In the genomic region with DNA sequence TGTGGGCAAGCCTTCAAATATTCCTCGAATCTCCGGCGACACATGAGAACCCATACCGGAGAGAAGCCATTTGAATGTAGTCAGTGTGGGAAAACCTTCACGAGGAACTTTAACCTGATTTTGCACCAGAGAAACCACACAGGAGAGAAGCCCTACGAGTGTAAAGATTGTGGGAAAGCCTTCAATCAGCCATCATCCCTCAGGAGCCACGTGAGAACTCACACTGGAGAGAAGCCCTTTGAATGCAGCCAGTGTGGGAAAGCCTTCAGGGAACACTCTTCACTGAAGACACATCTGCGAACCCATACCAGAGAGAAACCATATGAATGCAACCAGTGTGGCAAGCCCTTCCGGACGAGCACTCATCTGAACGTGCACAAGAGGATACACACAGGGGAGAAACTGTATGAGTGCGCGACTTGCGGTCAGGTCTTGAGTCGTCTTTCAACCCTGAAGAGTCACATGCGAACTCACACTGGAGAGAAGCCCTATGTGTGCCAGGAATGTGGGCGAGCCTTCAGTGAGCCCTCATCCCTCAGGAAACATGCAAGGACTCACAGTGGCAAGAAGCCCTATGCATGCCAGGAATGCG, we compare ENCODE assay signal across 29 cellular contexts. TPM values are rescaled to one million over a fixed set of nuclear protein-coding genes. Genes with fewer than 3 reads are reported as not detected.
A peak's percentile ranks its signal among the peaks of the same experiment; 100 is the strongest.
DNase-seq lines count a peak whose midpoint lies in the region; ATAC-seq, FAIRE-seq and TF ChIP-seq lines count a peak whose summit lies in the region.
"Had no signal": no experiment of that assay in that cellular context is flagged by ENCODE, and none has a peak within 500 bp of the region (broad histone marks: within the 10 kb centered on the region; RNA-seq: fewer than 3 reads in every experiment).

No MANE protein-coding gene starts in this region.

- no peak overlapping the region for H3K4ac ChIP-seq in mesendoderm (ENCODE audit: low read depth, low read length)

- no peak overlapping the region for H2AK5ac ChIP-seq in mesendoderm (ENCODE audit: low read length)

- H3K18ac ChIP-seq in mesendoderm (ENCODE audit: low read length) = no peak overlapping the region

- no peak overlapping the region for H4K5ac ChIP-seq in mesendoderm (ENCODE audit: low read length)

- no peak overlapping the region for H2BK5ac ChIP-seq in mesendoderm (ENCODE audit: low read length)

- H3K79me1 ChIP-seq in mesendoderm (ENCODE audit: low read length) = no peaks in the 10 kb centered on the region

- no peak overlapping the region for H3K9ac ChIP-seq in HUES64 (ENCODE audit: low read depth, low read length)
- H3K9ac ChIP-seq in duodenal mucosa (ENCODE audit: low read depth in 1 of 2, low read length in 2 of 2) = no peak overlapping the region
- H3K9ac ChIP-seq in mesendoderm (ENCODE audit: low read length) = no peak overlapping the region

- WGBS in A549 (ENCODE audit: missing lambda C conversion rate) = 76% methylated on average over 16 of the region's 18 CpGs
- 93% methylated on average over 18 of the region's 18 CpGs for WGBS in HUES64
- WGBS in mesendoderm (ENCODE audit: extremely low coverage, insufficient coverage, low lambda C conversion rate) = no CpG with 5 or more reads among the region's 18 CpGs
- WGBS in tibial nerve, 2 donors = 90 to 95% methylated on average over 17 to 18 of the region's 18 CpGs

- H2BK15ac ChIP-seq in mesendoderm (replicated peaks; ENCODE audit: low read depth) = no peak overlapping the region

- peaks cover 61% of the 10 kb centered on the region for H3K9me3 ChIP-seq in A549
- H3K9me3 ChIP-seq in HUES64 (ENCODE audit: insufficient read depth, low read depth, low read length) = peaks cover 92% of the 10 kb centered on the region
- H3K9me3 ChIP-seq in duodenal mucosa (ENCODE audit: control insufficient read depth in 1 of 2, low read length in 2 of 2) = peaks cover 74 to 78% of the 10 kb centered on the region in 2 donors
- H3K9me3 ChIP-seq in tibial nerve = peaks cover 17 to 100% (median 58%) of the 10 kb centered on the region in 4 donors

- H3K36me3 ChIP-seq in HUES64 (ENCODE audit: insufficient read depth, low read length) = peaks cover 47% of the 10 kb centered on the region
- H3K36me3 ChIP-seq in duodenal mucosa (ENCODE audit: control insufficient read depth in 1 of 2, insufficient read depth in 2 of 2, low read length in 2 of 2) = peaks cover 45 to 62% of the 10 kb centered on the region in 2 donors
- peaks cover 3% of the 10 kb centered on the region for H3K36me3 ChIP-seq in mesendoderm (ENCODE audit: control insufficient read depth, insufficient read depth, low read length)
- H3K36me3 ChIP-seq in tibial nerve = peaks cover 33 to 100% (median 57%) of the 10 kb centered on the region in 3 donors

- H3K23ac ChIP-seq in mesendoderm (ENCODE audit: low read length) = no peak overlapping the region

- CTCF ChIA-PET in A549 (lab: Yijun Ruan, JAX) = no interaction called here

- TF ChIP-seq RAD21 in A549 (conservative IDR thresholded peaks at IDR 0.05 in 1 of 2, IDR thresholded peaks at IDR 0.05 in 1 of 2) = no peak

- no peak overlapping the region for H4K8ac ChIP-seq in mesendoderm (ENCODE audit: low read depth, low read length)

- no peak overlapping the region for H3K56ac ChIP-seq in mesendoderm (ENCODE audit: low read length)

- no peaks in the 10 kb centered on the region for H3K79me2 ChIP-seq in mesendoderm (ENCODE audit: control insufficient read depth, insufficient read depth, low read length)

- TF ChIP-seq POLR2A in A549 (IDR thresholded peaks at IDR 0.05; ENCODE audit: low read length) = no peak
- no peak for TF ChIP-seq POLR2A in tibial nerve (IDR thresholded peaks at IDR 0.05)

- no peak for FAIRE-seq in A549 (lab: Jason Lieb, UNC)
- FAIRE-seq: A204.1, endothelial cell of umbilical vein, frontal cortex, keratinocyte, RCC 7860 had no signal

- POLR2A ChIA-PET in A549 (lab: Yijun Ruan, JAX) = no interaction called here

- no peaks in the 10 kb centered on the region for H3K4me1 ChIP-seq in A549
- no peaks in the 10 kb centered on the region for H3K4me1 ChIP-seq in HUES64 (ENCODE audit: insufficient read depth, low read length)
- H3K4me1 ChIP-seq in duodenal mucosa (ENCODE audit: control insufficient read depth in 1 of 2, insufficient read depth in 2 of 2, low read length in 2 of 2) = no peaks in the 10 kb centered on the region
- no peaks in the 10 kb centered on the region for H3K4me1 ChIP-seq in mesendoderm (ENCODE audit: control insufficient read depth, low read depth, low read length)
- H3K4me1 ChIP-seq in tibial nerve = no peaks in the 10 kb centered on the region
- H3K4me1 ChIP-seq: Caco-2, lower lobe of right lung, SJSA1, tibial artery had no signal

- DNase-seq in A549 (ENCODE audit: low read depth in 1 of 2, low spot score in 1 of 2) (peak in 1 of 2 experiments; percentile 13), mesendoderm (peak; percentile 17), tibial nerve (ENCODE audit: low spot score in 2 of 2) (no peak), NCI-H1092 (lab: John Stamatoyannopoulos, UW) (no peak), SK-N-DZ (ENCODE audit: low spot score) (no peak)
- DNase-seq: activated CD4-positive, alpha-beta T cell treated with anti-CD3 and anti-CD28 coated beads for 36 hours; activated naive CD4-positive, alpha-beta T cell; activated T-cell treated with anti-CD3 and anti-CD28 coated beads, Interleukin-2, amount 50 U/mL, for 4 hours; Caco-2; HCEC 1CT; lower lobe of right lung; MG63; NCI-H1436; NCI-H510A; nucleus accumbens; stimulated activated CD4-positive, alpha-beta T cell treated with anti-CD3 and anti-CD28 coated beads, Interleukin-2, amount 100 ng/mL, for 48 hours; tibial artery had no signal

- no peak for TF ChIP-seq EP300 in A549 (IDR thresholded peaks at IDR 0.05)
- TF ChIP-seq EP300 in tibial nerve (IDR thresholded peaks at IDR 0.05) = no peak

- H3K4me3 ChIP-seq in A549 (no peak overlapping the region), HUES64 (ENCODE audit: low read length) (0 out of 2 replicates have a peak overlapping the region, but pooled peaks have one; percentile 16), duodenal mucosa (ENCODE audit: low read depth in 1 of 2, low read length in 2 of 2) (peak overlapping the region; percentile 40 to 42), mesendoderm (ENCODE audit: low read length) (peak overlapping the region; percentile 18), tibial nerve (no peak overlapping the region)
- H3K4me3 ChIP-seq: cardiac muscle cell, lower lobe of right lung, MG63, SJSA1, tibial artery had no signal

- H3K27me3 ChIP-seq in HUES64 (ENCODE audit: insufficient read depth, low read length) (no peaks in the 10 kb centered on the region), duodenal mucosa (ENCODE audit: control insufficient read depth in 1 of 2, insufficient read depth in 2 of 2, low read length in 2 of 2) (no peaks in the 10 kb centered on the region), mesendoderm (ENCODE audit: insufficient read depth, low read length, poor library complexity) (no peaks in the 10 kb centered on the region), tibial nerve (no peaks in the 10 kb centered on the region)
- H3K27me3 ChIP-seq: cardiac muscle cell, MG63, SJSA1, tibial artery had no signal

- no peak overlapping the region for H3K4me2 ChIP-seq in A549
- no peak overlapping the region for H3K4me2 ChIP-seq in mesendoderm (ENCODE audit: low read length)

- H2BK120ac ChIP-seq in mesendoderm (ENCODE audit: low read depth, low read length) = no peak overlapping the region

- ATAC-seq in A549 (no peak), HG03565 (IDR thresholded peaks at IDR 0.05; ENCODE audit: unreplicated experiment) (no peak)
- ATAC-seq: activated CD4-positive, alpha-beta T cell treated with anti-CD3 and anti-CD28 coated beads for 36 hours; activated T-cell treated with anti-CD3 and anti-CD28 coated beads, Interleukin-2, amount 50 U/mL, for 4 hours; lower lobe of right lung had no signal

- no peak for TF ChIP-seq CTCF in A549 (IDR thresholded peaks at IDR 0.05)
- no peak for TF ChIP-seq CTCF in tibial nerve (IDR thresholded peaks at IDR 0.05)

- H3K27ac ChIP-seq in A549 (no peak overlapping the region), HUES64 (ENCODE audit: low read depth, low read length) (no peak overlapping the region), duodenal mucosa (ENCODE audit: low read depth, low read length) (no peak overlapping the region), mesendoderm (ENCODE audit: low read depth, low read length) (no peak overlapping the region), tibial nerve (no peak overlapping the region)
- H3K27ac ChIP-seq: cardiac muscle cell, lower lobe of right lung, SJSA1, tibial artery had no signal

RNA-seq across cellular contexts. Expression of gene ZNF333, which starts 28.8 kb away (rescaled TPM):
- polyA plus RNA-seq in A549 (2011; rRNA removed) = 5.7 and 7.0 TPM in 2 replicates
- polyA plus RNA-seq in A549 (2012; cell fraction: cytosol; rRNA removed) = 3.4 and 4.5 TPM in 2 replicates
- 13.7 and 15.4 TPM in 2 replicates for polyA plus RNA-seq in A549 (2012; cell fraction: nucleus; rRNA removed)
- 2.5 to 3.5 TPM (median 2.8 TPM) in 3 replicates for polyA plus RNA-seq in A549 (2017; fragmentation: RNase III; extraction: RNeasy Plus Mini Kit Qiagen cat#74134 plus additional on column Dnase treatment)
- 7.6 and 7.9 TPM in 2 replicates for polyA minus RNA-seq in A549 (2011; rRNA and poly(A)+ RNA removed)
- polyA plus RNA-seq in HUES64 (2013, experiment 1 of 2) = 4.9 TPM
- polyA plus RNA-seq in HUES64 (2013, experiment 2 of 2) = 5.2 TPM
- 3.0 TPM for polyA plus RNA-seq in mesendoderm (2013, experiment 1 of 2)
- 2.7 TPM for polyA plus RNA-seq in mesendoderm (2013, experiment 2 of 2)
- total RNA-seq in tibial nerve = 10 to 100 TPM; 35.3 to 42.6 (median 39.6) TPM
- polyA plus RNA-seq in SK-N-DZ (2014; cell fraction: cytosol; rRNA removed) = 13.9 and 17.7 TPM in 2 replicates
- 51.7 and 53.3 TPM in 2 replicates for polyA plus RNA-seq in SK-N-DZ (2014; cell fraction: nucleus; rRNA removed)

RNA-seq across cellular contexts. Expression of gene ADGRE3, which starts 44.0 kb away (rescaled TPM):
- polyA plus RNA-seq in A549 (2011; rRNA removed) (not detected in 2 replicates), A549 (2017; fragmentation: RNase III; extraction: RNeasy Plus Mini Kit Qiagen cat#74134 plus additional on column Dnase treatment) (not detected in 3 replicates)
- polyA plus RNA-seq in A549 (2012; cell fraction: cytosol; rRNA removed) = not detected in 2 replicates
- not detected in 2 replicates for polyA plus RNA-seq in A549 (2012; cell fraction: nucleus; rRNA removed)
- not detected in 2 replicates for polyA minus RNA-seq in A549 (2011; rRNA and poly(A)+ RNA removed)
- not detected for polyA plus RNA-seq in HUES64 (2013, experiment 1 of 2)
- not detected for polyA plus RNA-seq in HUES64 (2013, experiment 2 of 2)
- not detected for polyA plus RNA-seq in mesendoderm (2013, experiment 1 of 2)
- polyA plus RNA-seq in mesendoderm (2013, experiment 2 of 2) = not detected
- total RNA-seq in tibial nerve = not detected
- not detected in 2 replicates for polyA plus RNA-seq in SK-N-DZ (2014; cell fraction: cytosol; rRNA removed)
- polyA plus RNA-seq in SK-N-DZ (2014; cell fraction: nucleus; rRNA removed) = not detected in 2 replicates
- total RNA-seq: activated CD8-positive, alpha-beta memory T cell treated with anti-CD3 and anti-CD28 coated beads for 36 hours; activated T-cell treated with anti-CD3 and anti-CD28 coated beads, Interleukin-2, amount 50 U/mL, for 4 hours; Caco-2; cardiac muscle cell; endothelial cell of umbilical vein; frontal cortex; pulmonary artery endothelial cell; SJSA1 had no signal
- polyA plus RNA-seq: cardiac muscle cell, endothelial cell of umbilical vein, keratinocyte had no signal

RNA-seq across cellular contexts. Expression of gene ADGRE2, which starts 59.7 kb away (rescaled TPM):
- polyA plus RNA-seq in A549 (2011; rRNA removed) = 0.47 and 0.67 TPM in 2 replicates
- polyA plus RNA-seq in A549 (2012; cell fraction: cytosol; rRNA removed) = 0.32 and 0.36 TPM in 2 replicates
- 0.99 and 1.00 TPM in 2 replicates for polyA plus RNA-seq in A549 (2012; cell fraction: nucleus; rRNA removed)
- polyA plus RNA-seq in A549 (2017; fragmentation: RNase III; extraction: RNeasy Plus Mini Kit Qiagen cat#74134 plus additional on column Dnase treatment) = 0.26 to 0.39 TPM (median 0.36 TPM) in 3 replicates
- polyA minus RNA-seq in A549 (2011; rRNA and poly(A)+ RNA removed) = 0.29 and 0.68 TPM in 2 replicates
- polyA plus RNA-seq in HUES64 (2013, experiment 1 of 2) = not detected
- not detected for polyA plus RNA-seq in HUES64 (2013, experiment 2 of 2)
- 1.1 TPM for polyA plus RNA-seq in mesendoderm (2013, experiment 1 of 2)
- 0.87 TPM for polyA plus RNA-seq in mesendoderm (2013, experiment 2 of 2)
- 1 to 10 TPM; 1.3 to 6.0 (median 4.0) TPM for total RNA-seq in tibial nerve
- polyA plus RNA-seq in SK-N-DZ (2014; cell fraction: cytosol; rRNA removed) = not detected in 2 replicates
- polyA plus RNA-seq in SK-N-DZ (2014; cell fraction: nucleus; rRNA removed) = not detected in 2 replicates
- total RNA-seq: endothelial cell of umbilical vein, pulmonary artery endothelial cell, SJSA1 had no signal
- polyA plus RNA-seq: endothelial cell of umbilical vein had no signal

Comparison
In these comparisons a context has a peak if more than half of its experiments do, and no peak if none do; other contexts are left out.
1. H3K4me3 ChIP-seq: peak in HUES64 (single experiment), duodenal mucosa (2 of 2) and mesendoderm (single experiment); none in A549 (single experiment) and tibial nerve (0 of 4).